8 cellular contexts compared by ENCODE assay signal in genomic region chr10:89643812-89644690, GRCh38. TPM values are rescaled to one million over a fixed set of nuclear protein-coding genes. Genes with fewer than 3 reads are reported as not detected.
DNase-seq lines count a peak whose midpoint lies in the region; ATAC-seq and TF ChIP-seq lines count a peak whose summit lies in the region.

No MANE protein-coding gene starts in this region.

- DNase-seq in Ammon's horn (ENCODE audit: low spot score) (peak; percentile 97), NCI-H345 treated with DMSO at 0.1 percent for 48 hours (lab: John Stamatoyannopoulos, UW; ENCODE audit: unreplicated experiment) (peak; percentile 82), colonic mucosa (peak; percentile 95)
- peak; percentile 42 for DNase-seq in activated CD4-positive, alpha-beta T cell treated with anti-CD3 and anti-CD28 coated beads for 1 hour
- peak; percentile 33 to 34 for DNase-seq in stimulated activated CD4-positive, alpha-beta T cell treated with anti-CD3 and anti-CD28 coated beads, Interleukin-1b, Interleukin-23, amount 100 ng/mL, for 4 hours (ENCODE audit: low read depth in 2 of 2)

- H3K9ac ChIP-seq in colonic mucosa (ENCODE audit: low read depth in 2 of 2, low read length in 2 of 2) = peak overlapping the region; percentile 83 to 86

- intact Hi-C loops in colonic mucosa (cut with DNase I) = loop anchor here (5.0 kb wide), 1 partner anchor 58 kb away; the partner anchor contains the start of gene KIF20B

- peak overlapping the region; percentile 89 for H3K4me3 ChIP-seq in colonic mucosa

- H3K27ac ChIP-seq in colonic mucosa = peak overlapping the region; percentile 93
- peak overlapping the region; percentile 78 for H3K27ac ChIP-seq in layer of hippocampus (ENCODE audit: low read depth, low read length)

- H3K4me1 ChIP-seq in colonic mucosa = peaks cover 4% of the 10 kb centered on the region

- no peaks in the 10 kb centered on the region for H3K27me3 ChIP-seq in colonic mucosa
- no peaks in the 10 kb centered on the region for H3K27me3 ChIP-seq in layer of hippocampus (ENCODE audit: control insufficient read depth, insufficient read depth, low read length)

- H3K36me3 ChIP-seq in colonic mucosa = no peaks in the 10 kb centered on the region

- TF ChIP-seq CTCF in colonic mucosa (IDR thresholded peaks at IDR 0.05) = no peak

- ATAC-seq in GM19043 (IDR thresholded peaks at IDR 0.05; ENCODE audit: low read depth, unreplicated experiment) = peak; percentile 91
- peak; percentile 93 for ATAC-seq in HG03342 (IDR thresholded peaks at IDR 0.05; ENCODE audit: unreplicated experiment)

- no peaks in the 10 kb centered on the region for H3K9me3 ChIP-seq in colonic mucosa

RNA-seq across cellular contexts. Expression of gene PANK1, which starts 1.0 kb away (rescaled TPM):
- total RNA-seq in colonic mucosa = 10 to 100 TPM; 22.8 to 55.4 TPM

RNA-seq across cellular contexts. Expression of gene KIF20B, which starts 57.3 kb away (rescaled TPM):
- 10 to 100 TPM; 13.6 to 32.0 TPM for total RNA-seq in colonic mucosa

Comparison
In these comparisons a context has a peak if more than half of its experiments do, and no peak if none do; other contexts are left out.
1. Peak in every context shown above with its lines: DNase-seq, ATAC-seq, H3K4me3 ChIP-seq and H3K27ac ChIP-seq.
2. DNase-seq: peak in every context shown above with its lines; median percentile 97 in Ammon's horn; 95 in colonic mucosa; 82 in NCI-H345 treated with DMSO at 0.1 percent for 48 hours; 42 in activated CD4-positive, alpha-beta T cell treated with anti-CD3 and anti-CD28 coated beads for 1 hour; 34 in stimulated activated CD4-positive, alpha-beta T cell treated with anti-CD3 and anti-CD28 coated beads, Interleukin-1b, Interleukin-23, amount 100 ng/mL, for 4 hours.